In the genomic region with DNA sequence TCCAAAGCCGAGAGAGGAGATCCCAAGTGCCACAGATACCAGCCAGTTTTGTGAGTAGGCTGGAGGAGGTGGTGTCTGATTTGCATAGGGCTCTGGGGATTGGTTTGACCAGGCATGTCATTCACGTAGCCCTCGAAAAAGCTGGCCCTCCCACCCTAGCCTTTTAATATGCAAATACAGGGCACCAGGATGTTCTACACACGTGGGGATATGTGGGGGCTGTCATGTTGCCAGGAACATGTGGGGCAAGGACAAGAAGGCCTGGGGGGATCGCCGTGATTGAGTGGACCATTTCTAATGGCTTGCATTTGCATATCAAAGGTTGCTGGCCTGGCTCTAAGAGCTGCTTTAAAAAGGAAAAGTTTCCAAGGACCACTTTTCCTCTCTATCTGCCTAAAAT, we compare ENCODE assay signal across 18 cellular contexts.
DNase-seq lines count a peak whose midpoint lies in the region; ATAC-seq and TF ChIP-seq lines count a peak whose summit lies in the region.
"Had no signal": no experiment of that assay in that cellular context is flagged by ENCODE, and none has a peak within 500 bp of the region (broad histone marks: within the 10 kb centered on the region; RNA-seq: fewer than 3 reads in every experiment).

No MANE protein-coding gene starts in this region.

- no peak overlapping the region for H2BK15ac ChIP-seq in H9 (ENCODE audit: low read depth, low read length)

- ATAC-seq in WTC11 (peak; percentile 74), GM21576 (IDR thresholded peaks at IDR 0.05; ENCODE audit: unreplicated experiment) (no peak)
- ATAC-seq: HCT116, K562 had no signal

- H3K18ac ChIP-seq in H9 (ENCODE audit: insufficient read length, low read depth, low read length), result no peak overlapping the region

- no peak overlapping the region for H2BK12ac ChIP-seq in H9 (ENCODE audit: insufficient read length, low read depth, low read length)

- H3K4me3 Mint-ChIP-seq in H9, result no peak overlapping the region
- no peak overlapping the region for H3K4me3 Mint-ChIP-seq in WTC11
- H3K4me3 Mint-ChIP-seq: CD4-positive, alpha-beta T cell had no signal

- H3K56ac ChIP-seq in H9 (ENCODE audit: insufficient read length, low read depth, low read length), result no peak overlapping the region

- H3K4me1 Mint-ChIP-seq in H9 (peaks cover 13 to 18% of the 10 kb centered on the region in 2 experiments), WTC11 (peaks cover 10% of the 10 kb centered on the region)

- no peak overlapping the region for H3K4ac ChIP-seq in H9 (ENCODE audit: low read depth, low read length)

- CTCF ChIA-PET in WTC11 (lab: Charles Lee), result no interaction called here

- TF ChIP-seq CTCF in H9 (conservative IDR thresholded peaks at IDR 0.05) (no peak), WTC11 (IDR thresholded peaks at IDR 0.05) (no peak)

- no peak overlapping the region for H2AFZ ChIP-seq in H9 (ENCODE audit: low read length)

- H3K79me2 ChIP-seq in H9 (ENCODE audit: insufficient read depth, low read length), result no peaks in the 10 kb centered on the region

- H3K9me3 Mint-ChIP-seq in H9, result peaks cover 25 to 52% of the 10 kb centered on the region in 2 experiments
- H3K9me3 Mint-ChIP-seq in WTC11, result peaks cover 17% of the 10 kb centered on the region
- H3K9me3 Mint-ChIP-seq: CD4-positive, alpha-beta T cell had no signal

- H3K9ac ChIP-seq in BLaER1, result no peak overlapping the region
- no peak overlapping the region for H3K9ac ChIP-seq in H9 (ENCODE audit: extremely low read depth, insufficient read length, low read length)

- H3K79me1 ChIP-seq in H9 (ENCODE audit: insufficient read depth, low read depth, low read length, poor library complexity, severe bottlenecking), result no peaks in the 10 kb centered on the region

- no peak overlapping the region for H4K91ac ChIP-seq in H9 (ENCODE audit: insufficient read length, low read depth, low read length)

- WGBS in H9 (ENCODE audit: extremely low coverage, insufficient read length, low lambda C conversion rate), result no CpG with 5 or more reads among the region's 6 CpGs

- H3K4me1 ChIP-seq in BLaER1 (peaks cover 16% of the 10 kb centered on the region), H9 (ENCODE audit: insufficient read depth, low read length) (no peaks in the 10 kb centered on the region)

- no peak overlapping the region for H2BK5ac ChIP-seq in H9 (ENCODE audit: insufficient read length, low read length)

- no peak overlapping the region for H3K14ac ChIP-seq in H9 (ENCODE audit: insufficient read depth, low read length)

- no peak overlapping the region for H2AK5ac ChIP-seq in H9 (ENCODE audit: insufficient read length, low read length)

- H3K27me3 ChIP-seq in BLaER1, result peaks cover 64% of the 10 kb centered on the region
- H3K27me3 ChIP-seq in H9 (ENCODE audit: insufficient read depth, low read length), result no peaks in the 10 kb centered on the region

- peak overlapping the region; percentile 25 for H3K4me2 ChIP-seq in BLaER1
- no peak overlapping the region for H3K4me2 ChIP-seq in H9 (ENCODE audit: insufficient read depth, insufficient read length, low read length)

- H3T11ph ChIP-seq in H9 (ENCODE audit: low read length), result no peak overlapping the region

- POLR2A ChIA-PET in WTC11 (lab: Charles Lee), result no interaction called here

- no peak overlapping the region for H4K5ac ChIP-seq in H9 (ENCODE audit: insufficient read length, low read depth, low read length)

- no peaks in the 10 kb centered on the region for H3K23me2 ChIP-seq in H9 (ENCODE audit: insufficient read length, low read depth, low read length, poor library complexity, severe bottlenecking)

- DNase-seq in H9, result peak; percentile 75
- DNase-seq in WTC11 (ENCODE audit: low spot score), result peak; percentile 33
- DNase-seq in iPS DF 19.7 (ENCODE audit: low read depth, low spot score), result peak; percentile 0
- DNase-seq in activated CD4-positive, alpha-beta T cell treated with anti-CD3 and anti-CD28 coated beads, Interleukin-2, amount 50 U/mL, for 1 hour, result no peak
- DNase-seq in NCI-H345 (lab: John Stamatoyannopoulos, UW), result no peak
- DNase-seq in activated CD4-positive, alpha-beta T cell treated with anti-CD3 and anti-CD28 coated beads, Interleukin-2, amount 50 U/mL, for 48 hours, result no peak
- DNase-seq: 8988T; AML-193; C1 segment of cervical spinal cord; Calu3; CD4-positive, alpha-beta T cell; DMS153; DMS79 treated with DMSO at 0.1 percent for 48 hours; GF-D8 had no signal

- H2BK120ac ChIP-seq in H9 (ENCODE audit: low read depth, low read length, poor library complexity, severe bottlenecking), result no peak overlapping the region

- H3K27ac Mint-ChIP-seq in H9 (no peak overlapping the region), WTC11 (no peak overlapping the region)
- H3K27ac Mint-ChIP-seq: CD4-positive, alpha-beta T cell had no signal

- no peak overlapping the region for H3K23ac ChIP-seq in H9 (ENCODE audit: insufficient read length, low read depth, low read length)

- peaks cover 7 to 21% (median 10%) of the 10 kb centered on the region in 3 experiments for H3K36me3 Mint-ChIP-seq in H9 (ENCODE audit: insufficient read depth in 1 of 3, low read depth in 3 of 3)
- H3K36me3 Mint-ChIP-seq in WTC11, result peaks cover 17% of the 10 kb centered on the region

- no peak overlapping the region for H2BK20ac ChIP-seq in H9 (ENCODE audit: low read depth, low read length, poor library complexity, severe bottlenecking)

- H3K4me3 ChIP-seq in BLaER1, result no peak overlapping the region
- H3K4me3 ChIP-seq: K562 had no signal

- H4K8ac ChIP-seq in H9 (replicated peaks; ENCODE audit: insufficient read length, low read depth, low read length), result no peak overlapping the region

- H3K27ac ChIP-seq in BLaER1 (no peak overlapping the region), H9 (ENCODE audit: insufficient read length, low read depth, low read length) (no peak overlapping the region)

- H3K27me3 Mint-ChIP-seq in H9 (ENCODE audit: low read depth) (no peaks in the 10 kb centered on the region; the same call in 1 of the 2 replicates), WTC11 (ENCODE audit: low read depth) (no peaks in the 10 kb centered on the region; the same call in 1 of the 2 replicates)
- H3K27me3 Mint-ChIP-seq: CD4-positive, alpha-beta T cell had no signal

- H3K9me3 ChIP-seq in BLaER1 (no peaks in the 10 kb centered on the region), H9 (ENCODE audit: control insufficient read depth, low read depth, low read length) (no peaks in the 10 kb centered on the region)

- H4K20me1 ChIP-seq in BLaER1 (peaks cover 6% of the 10 kb centered on the region; the same call in 1 of the 2 replicates), H9 (ENCODE audit: control insufficient read depth, insufficient read depth, insufficient read length) (no peaks in the 10 kb centered on the region)

- no peaks in the 10 kb centered on the region for H3K36me3 ChIP-seq in BLaER1

TF ChIP-seq in WTC11, 78 proteins besides CTCF, POLR2A, EP300 and RAD21:
- TF ChIP-seq NR2C2 (CRISPR knock-in tag; IDR thresholded peaks at IDR 0.05) (no peak), HMGA2 (CRISPR knock-in tag; IDR thresholded peaks at IDR 0.05) (no peak)
- TF ChIP-seq, protein P1, sequence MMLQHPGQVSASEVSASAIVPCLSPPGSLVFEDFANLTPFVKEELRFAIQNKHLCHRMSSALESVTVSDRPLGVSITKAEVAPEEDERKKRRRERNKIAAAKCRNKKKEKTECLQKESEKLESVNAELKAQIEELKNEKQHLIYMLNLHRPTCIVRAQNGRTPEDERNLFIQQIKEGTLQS (CRISPR knock-in tag; conservative IDR thresholded peaks at IDR 0.05), result no peak
TF ChIP-seq in WTC11: peak in this region for 0.

Comparison
In these comparisons a context has a peak if more than half of its experiments do, and no peak if none do; other contexts are left out.
1. DNase-seq: peak in H9 (single experiment), WTC11 (single experiment) and iPS DF 19.7 (single experiment); none in activated CD4-positive, alpha-beta T cell treated with anti-CD3 and anti-CD28 coated beads, Interleukin-2, amount 50 U/mL, for 1 hour (single experiment), NCI-H345 (single experiment) and activated CD4-positive, alpha-beta T cell treated with anti-CD3 and anti-CD28 coated beads, Interleukin-2, amount 50 U/mL, for 48 hours (0 of 2).